1 cellular context compared by ENCODE assay signal in genomic region chr11:117178210-117179034, GRCh38.
TF ChIP-seq lines count a peak whose summit lies in the region.

TSS of gene SIDT2 (plus strand) at chr11:117178743. CDS start at chr11:117179264, 521 bp downstream.

TF ChIP-seq in K562, 482 proteins besides CTCF, POLR2A, EP300 and RAD21 (continued from another document and continues in another):
- TF ChIP-seq ZNF263 (CRISPR knock-in tag; IDR thresholded peaks at IDR 0.05; ENCODE audit: borderline replicate concordance), result no peak
- no peak for TF ChIP-seq RFX5 (IDR thresholded peaks at IDR 0.05; ENCODE audit: low read depth, low read length)
- TF ChIP-seq CBFA2T2 (conservative IDR thresholded peaks at IDR 0.05), result no peak
- TF ChIP-seq KLF1 (tag; IDR thresholded peaks at IDR 0.05), result no peak
- TF ChIP-seq MCM5 (IDR thresholded peaks at IDR 0.05; ENCODE audit: low read depth), result no peak
- TF ChIP-seq GTF2F1 (IDR thresholded peaks at IDR 0.05; ENCODE audit: low read depth, low read length), result no peak
- TF ChIP-seq ZNF232 (CRISPR knock-in tag; IDR thresholded peaks at IDR 0.05), result no peak
- TF ChIP-seq ZFP91 (CRISPR knock-in tag; IDR thresholded peaks at IDR 0.05), result peak; percentile 99
- TF ChIP-seq E2F6 (IDR thresholded peaks at IDR 0.05; ENCODE audit: borderline replicate concordance in 1 of 2, extremely low read depth in 1 of 2, insufficient read depth in 1 of 2, insufficient read length in 1 of 2, low read depth in 1 of 2, low read length in 1 of 2, poor library complexity in 1 of 2, severe bottlenecking in 1 of 2), result no peak
- no peak for TF ChIP-seq CBX8 (IDR thresholded peaks at IDR 0.05; ENCODE audit: borderline replicate concordance, extremely low read depth, low read depth, low read length, poor library complexity, severe bottlenecking)
- TF ChIP-seq E4F1 (CRISPR knock-in tag; IDR thresholded peaks at IDR 0.05; ENCODE audit: borderline replicate concordance), result no peak
- no peak for TF ChIP-seq NFE2L1 (tag; IDR thresholded peaks at IDR 0.05; ENCODE audit: borderline replicate concordance, low read depth)
- peak; percentile 97 for TF ChIP-seq CXXC5 (CRISPR knock-in tag; IDR thresholded peaks at IDR 0.05)
- TF ChIP-seq ZNF184 (CRISPR knock-in tag; IDR thresholded peaks at IDR 0.05), result no peak
- TF ChIP-seq VEZF1 (CRISPR knock-in tag; IDR thresholded peaks at IDR 0.05), result peak; percentile 68
- no peak for TF ChIP-seq GTF2E2 (tag; IDR thresholded peaks at IDR 0.05)
- peak; percentile 28 for TF ChIP-seq NFYB (IDR thresholded peaks at IDR 0.05; ENCODE audit: extremely low read depth, insufficient read length)
- no peak for TF ChIP-seq ZNF407 (IDR thresholded peaks at IDR 0.05; ENCODE audit: low read depth)
- no peak for TF ChIP-seq TAF9B (IDR thresholded peaks at IDR 0.05; ENCODE audit: partially characterized antibody)
- TF ChIP-seq ZNF764 (CRISPR knock-in tag; IDR thresholded peaks at IDR 0.05; ENCODE audit: low read depth), result no peak
- TF ChIP-seq HMBOX1 (IDR thresholded peaks at IDR 0.05), result no peak
- no peak for TF ChIP-seq ESRRB (CRISPR knock-in tag; IDR thresholded peaks at IDR 0.05; ENCODE audit: borderline replicate concordance)
- TF ChIP-seq PBX2 (CRISPR knock-in tag; IDR thresholded peaks at IDR 0.05; ENCODE audit: low read depth), result no peak
- no peak for TF ChIP-seq PBX2 (tag; conservative IDR thresholded peaks at IDR 0.05; ENCODE audit: low read depth)
- TF ChIP-seq ZNF696 (CRISPR knock-in tag; conservative IDR thresholded peaks at IDR 0.05), result no peak
- no peak for TF ChIP-seq RBM14 (IDR thresholded peaks at IDR 0.05; ENCODE audit: borderline replicate concordance, insufficient read depth, low read depth, low read length)
- TF ChIP-seq SMAD4 (CRISPR knock-in tag; conservative IDR thresholded peaks at IDR 0.05), result 0 out of 2 replicates have a peak, but pooled peaks have one; percentile 45
- TF ChIP-seq SRF (CRISPR knock-in tag; IDR thresholded peaks at IDR 0.05), result 0 out of 4 replicates have a peak, but pooled peaks of 1 of the 2 experiments have one; percentile 66
